Comparison of ENCODE assay signal across 8 cellular contexts in genomic region chr10:115355162-115355760, GRCh38.
A peak's percentile ranks its signal among the peaks of the same experiment; 100 is the strongest.
DNase-seq lines count a peak whose midpoint lies in the region; ATAC-seq and TF ChIP-seq lines count a peak whose summit lies in the region.

No MANE protein-coding gene starts in this region.

- H3K9me3 ChIP-seq in WERI-Rb-1 (ENCODE audit: severe bottlenecking) (no peaks in the 10 kb centered on the region), hepatocyte (ENCODE audit: low read depth) (no peaks in the 10 kb centered on the region)

- no peak overlapping the region for H3K27ac Mint-ChIP-seq in T-helper 2 cell treated with Interferon-gamma antibody and Interleukin-4, amounts not matched to agents 5 μg/mL and 100 μg/mL, for 36 hours

- no peaks in the 10 kb centered on the region for H3K9me2 ChIP-seq in hepatocyte (replicated peaks; ENCODE audit: insufficient read depth)

- no peaks in the 10 kb centered on the region for H3K9me3 Mint-ChIP-seq in T-helper 2 cell treated with Interferon-gamma antibody and Interleukin-4, amounts not matched to agents 5 μg/mL and 100 μg/mL, for 36 hours

- H2AFZ ChIP-seq in hepatocyte, result no peak overlapping the region

- DNase-seq in BJ (ENCODE audit: low read depth), result peak; percentile 6
- DNase-seq in NCI-H1694 treated with DMSO at 0.1 percent for 48 hours (lab: John Stamatoyannopoulos, UW), result peak; percentile 6
- peak; percentile 56 for DNase-seq in WERI-Rb-1
- peak; percentile 82 for DNase-seq in hepatocyte (ENCODE audit: low spot score)
- DNase-seq in superior temporal gyrus (ENCODE audit: extremely low spot score), result peak; percentile 13
- DNase-seq in T-helper 2 cell treated with Interferon-gamma antibody and Interleukin-4, amounts not matched to agents 5 μg/mL and 100 μg/mL, for 36 hours (ENCODE audit: low spot score), result no peak

- no peaks in the 10 kb centered on the region for H3K36me3 ChIP-seq in BJ (ENCODE audit: control insufficient read depth, insufficient read depth, low read length)
- H3K36me3 ChIP-seq in WERI-Rb-1, result no peaks in the 10 kb centered on the region
- H3K36me3 ChIP-seq in hepatocyte (replicated peaks; ENCODE audit: insufficient read depth, low read depth), result no peaks in the 10 kb centered on the region

- TF ChIP-seq CTCF in BJ (IDR thresholded peaks at IDR 0.05; ENCODE audit: insufficient read depth, low read depth, low read length) (peak; percentile 68), WERI-Rb-1 (IDR thresholded peaks at IDR 0.05; ENCODE audit: low read depth, low read length) (peak; percentile 71), hepatocyte (IDR thresholded peaks at IDR 0.05; ENCODE audit: poor library complexity) (peak; percentile 82)

- whole genome bisulfite sequencing in hepatocyte (ENCODE audit: low lambda C conversion rate, missing lambda C conversion rate), result 3% methylated on average over 2 of the region's 2 CpGs

- POLR2A ChIA-PET in BJ (lab: Charles Lee), result no interaction called here

- no peaks in the 10 kb centered on the region for H3K79me2 ChIP-seq in hepatocyte

- CTCF ChIA-PET in BJ (lab: Yijun Ruan, JAX), result interaction anchor here (0.9 to 1.2 kb wide), 2 partner anchors 29 to 1030 kb away, joined by 3 read pairs; no protein-coding TSS in a partner anchor

- ATAC-seq in GM18502 (IDR thresholded peaks at IDR 0.05; ENCODE audit: poor library complexity, unreplicated experiment) (peak; percentile 91), HG02885 (IDR thresholded peaks at IDR 0.05; ENCODE audit: poor library complexity, unreplicated experiment) (peak; percentile 94)

- H3K27me3 ChIP-seq in BJ (ENCODE audit: control insufficient read depth, insufficient read depth, low read length) (no peaks in the 10 kb centered on the region), WERI-Rb-1 (ENCODE audit: insufficient read depth, low read depth, severe bottlenecking) (no peaks in the 10 kb centered on the region), hepatocyte (no peaks in the 10 kb centered on the region)

- H3K27ac ChIP-seq in WERI-Rb-1 (no peak overlapping the region), hepatocyte (no peak overlapping the region)

- no peak overlapping the region for H3K4me3 ChIP-seq in BJ (ENCODE audit: low read depth, low read length)
- no peak overlapping the region for H3K4me3 ChIP-seq in WERI-Rb-1 (ENCODE audit: low read depth, low read length)
- H3K4me3 ChIP-seq in hepatocyte, result no peak overlapping the region

- H3K27me3 Mint-ChIP-seq in T-helper 2 cell treated with Interferon-gamma antibody and Interleukin-4, amounts not matched to agents 5 μg/mL and 100 μg/mL, for 36 hours (ENCODE audit: low read depth), result no peaks in the 10 kb centered on the region

- no peaks in the 10 kb centered on the region for H4K20me1 ChIP-seq in hepatocyte (ENCODE audit: insufficient read depth, poor library complexity, severe bottlenecking)

- H3K4me1 ChIP-seq in hepatocyte (ENCODE audit: insufficient read depth), result no peaks in the 10 kb centered on the region

- H3K4me1 Mint-ChIP-seq in T-helper 2 cell treated with Interferon-gamma antibody and Interleukin-4, amounts not matched to agents 5 μg/mL and 100 μg/mL, for 36 hours (ENCODE audit: low read depth), result no peaks in the 10 kb centered on the region

- no peak overlapping the region for H3K4me3 Mint-ChIP-seq in T-helper 2 cell treated with Interferon-gamma antibody and Interleukin-4, amounts not matched to agents 5 μg/mL and 100 μg/mL, for 36 hours

- no peaks in the 10 kb centered on the region for H3K36me3 Mint-ChIP-seq in T-helper 2 cell treated with Interferon-gamma antibody and Interleukin-4, amounts not matched to agents 5 μg/mL and 100 μg/mL, for 36 hours (ENCODE audit: low read depth)

- H3K4me2 ChIP-seq in hepatocyte, result no peak overlapping the region
